ENCODE assay signal across 8 cellular contexts in the genomic region with DNA sequence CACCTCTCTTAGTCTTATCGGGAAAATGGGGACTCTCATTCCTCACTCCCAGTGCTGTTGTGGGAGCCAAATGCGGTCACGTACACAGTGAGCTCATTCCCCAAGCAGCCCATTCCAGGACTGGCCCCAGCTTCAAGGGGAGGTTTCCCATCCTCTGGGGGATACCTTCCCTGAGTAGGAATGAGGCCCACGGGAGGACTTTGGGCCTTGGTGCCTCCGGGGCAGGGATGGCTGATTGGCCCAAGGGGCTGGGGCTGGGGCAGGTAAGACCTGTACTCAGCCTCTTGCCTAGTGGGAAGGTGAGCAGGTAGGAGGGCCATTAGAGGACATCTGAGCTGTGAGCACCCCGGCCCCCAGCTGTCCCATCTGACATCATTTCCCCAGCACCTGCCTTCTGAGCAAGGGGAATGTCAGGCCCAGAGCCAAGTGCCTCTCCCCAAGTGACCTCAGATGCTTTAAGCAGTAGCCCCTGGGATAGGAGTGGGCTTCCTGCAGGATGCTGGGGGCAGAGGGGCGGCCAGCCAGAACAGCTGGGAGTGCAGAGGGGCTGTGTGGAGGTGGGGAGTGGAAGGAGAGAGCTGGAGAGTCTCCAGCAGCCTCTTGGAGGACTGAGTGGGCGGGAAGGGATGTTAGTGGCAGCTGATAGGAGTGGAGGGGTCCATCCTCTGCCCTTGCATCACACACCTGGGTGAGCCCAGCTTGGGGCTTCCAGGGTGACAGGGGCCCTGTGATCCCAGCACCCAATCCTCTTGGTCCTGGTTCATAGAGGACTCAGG. TPM values are rescaled to one million over a fixed set of nuclear protein-coding genes. Genes with fewer than 3 reads are reported as not detected.
DNase-seq lines count a peak whose midpoint lies in the region; ATAC-seq and TF ChIP-seq lines count a peak whose summit lies in the region.

No MANE protein-coding gene starts in this region.

- peaks cover under 1% of the 10 kb centered on the region for H3K27me3 ChIP-seq in smooth muscle cell (ENCODE audit: low read depth)

- 67 to 75% methylated on average over 8 of the region's 8 CpGs for WGBS in lower leg skin, 2 donors
- WGBS in smooth muscle cell (ENCODE audit: low lambda C conversion rate), result 77% methylated on average over 7 of the region's 8 CpGs

- no peaks in the 10 kb centered on the region for H3K36me3 ChIP-seq in smooth muscle cell (ENCODE audit: low read depth)

- H4K20me1 ChIP-seq in smooth muscle cell (ENCODE audit: low read depth), result peaks cover 4% of the 10 kb centered on the region

- H3F3A ChIP-seq in smooth muscle cell (ENCODE audit: low read depth), result no peaks in the 10 kb centered on the region

- peaks cover 34% of the 10 kb centered on the region for H3K4me1 Mint-ChIP-seq in activated CD4-positive, alpha-beta T cell treated with anti-CD3 and anti-CD28 coated beads for 36 hours
- H3K4me1 Mint-ChIP-seq in activated naive CD4-positive, alpha-beta T cell treated with anti-CD3 and anti-CD28 coated beads for 36 hours (ENCODE audit: low read depth), result peaks cover 36% of the 10 kb centered on the region
- H3K4me1 Mint-ChIP-seq in type B pancreatic cell (ENCODE audit: unreplicated experiment), result peaks cover 38% of the 10 kb centered on the region
- H3K4me1 Mint-ChIP-seq in effector memory CD8-positive, alpha-beta T cell (ENCODE audit: low read depth in 2 of 2), result peaks cover 6 to 8% of the 10 kb centered on the region in 2 donors

- H3K9ac ChIP-seq in smooth muscle cell (ENCODE audit: low read depth), result no peak overlapping the region

- no peak overlapping the region for H3K4me3 Mint-ChIP-seq in activated CD4-positive, alpha-beta T cell treated with anti-CD3 and anti-CD28 coated beads for 36 hours
- no peak overlapping the region for H3K4me3 Mint-ChIP-seq in activated naive CD4-positive, alpha-beta T cell treated with anti-CD3 and anti-CD28 coated beads for 36 hours
- H3K4me3 Mint-ChIP-seq in type B pancreatic cell, result no peak overlapping the region
- H3K4me3 Mint-ChIP-seq in effector memory CD8-positive, alpha-beta T cell, result no peak overlapping the region

- H3K9me3 Mint-ChIP-seq in activated CD4-positive, alpha-beta T cell treated with anti-CD3 and anti-CD28 coated beads for 36 hours (ENCODE audit: low read depth), result peaks cover 7% of the 10 kb centered on the region
- H3K9me3 Mint-ChIP-seq in activated naive CD4-positive, alpha-beta T cell treated with anti-CD3 and anti-CD28 coated beads for 36 hours, result peaks cover 4% of the 10 kb centered on the region
- H3K9me3 Mint-ChIP-seq in type B pancreatic cell, result peaks cover 8% of the 10 kb centered on the region
- no peaks in the 10 kb centered on the region for H3K9me3 Mint-ChIP-seq in effector memory CD8-positive, alpha-beta T cell

- CTCF ChIA-PET in activated CD4-positive, alpha-beta T cell treated with anti-CD3 and anti-CD28 coated beads for 36 hours (lab: Charles Lee), result interaction anchor here (0.6 to 2.2 kb wide), 7 partner anchors 11 to 287 kb away, joined by 3 to 7 read pairs (median 4); no protein-coding TSS in a partner anchor
- CTCF ChIA-PET in activated naive CD4-positive, alpha-beta T cell treated with anti-CD3 and anti-CD28 coated beads for 36 hours (lab: Charles Lee), result interaction anchor here (0.8 to 21.7 kb wide), 3 partner anchors 12 to 85 kb away, joined by 3 to 366 read pairs (median 4); no protein-coding TSS in a partner anchor

- H3K4me3 ChIP-seq in lower leg skin (ENCODE audit: low read depth, poor library complexity, severe bottlenecking), result no peak overlapping the region
- no peak overlapping the region for H3K4me3 ChIP-seq in smooth muscle cell

- no peaks in the 10 kb centered on the region for H3K27me3 Mint-ChIP-seq in activated CD4-positive, alpha-beta T cell treated with anti-CD3 and anti-CD28 coated beads for 36 hours
- no peaks in the 10 kb centered on the region for H3K27me3 Mint-ChIP-seq in activated naive CD4-positive, alpha-beta T cell treated with anti-CD3 and anti-CD28 coated beads for 36 hours (ENCODE audit: low read depth)
- no peaks in the 10 kb centered on the region for H3K27me3 Mint-ChIP-seq in type B pancreatic cell
- H3K27me3 Mint-ChIP-seq in effector memory CD8-positive, alpha-beta T cell, result peaks cover 0 to 4% of the 10 kb centered on the region in 2 donors

- H3K36me3 Mint-ChIP-seq in activated CD4-positive, alpha-beta T cell treated with anti-CD3 and anti-CD28 coated beads for 36 hours (ENCODE audit: low read depth), result peaks cover 18% of the 10 kb centered on the region
- peaks cover 12% of the 10 kb centered on the region for H3K36me3 Mint-ChIP-seq in activated naive CD4-positive, alpha-beta T cell treated with anti-CD3 and anti-CD28 coated beads for 36 hours (ENCODE audit: low read depth)
- H3K36me3 Mint-ChIP-seq in type B pancreatic cell, result no peaks in the 10 kb centered on the region
- H3K36me3 Mint-ChIP-seq in effector memory CD8-positive, alpha-beta T cell (ENCODE audit: insufficient read depth), result peaks cover 19% of the 10 kb centered on the region

- DNase-seq in activated CD4-positive, alpha-beta T cell treated with anti-CD3 and anti-CD28 coated beads for 36 hours, result peak; percentile 17
- no peak for DNase-seq in activated CD4-positive, alpha-beta T cell treated with anti-CD3 and anti-CD28 coated beads for 4 hours
- no peak for DNase-seq in activated naive CD4-positive, alpha-beta T cell treated with anti-CD3 and anti-CD28 coated beads for 36 hours
- DNase-seq in lower leg skin (ENCODE audit: low spot score in 2 of 2) (peak; percentile 13 to 84), type B pancreatic cell (ENCODE audit: extremely low spot score, unreplicated experiment) (peak; percentile 62), SKM-1 (lab: John Stamatoyannopoulos, UW; ENCODE audit: unreplicated experiment) (no peak), smooth muscle cell (lab: John Stamatoyannopoulos, UW; ENCODE audit: unreplicated experiment) (no peak)
- no peak for DNase-seq in effector memory CD8-positive, alpha-beta T cell

- no peaks in the 10 kb centered on the region for H3K4me1 ChIP-seq in smooth muscle cell (ENCODE audit: low read depth)

- no peaks in the 10 kb centered on the region for H3K79me2 ChIP-seq in smooth muscle cell (ENCODE audit: low read depth)

- no peaks in the 10 kb centered on the region for H3K9me3 ChIP-seq in smooth muscle cell (replicated peaks; ENCODE audit: low read depth)

- no peak overlapping the region for H3K4me2 ChIP-seq in smooth muscle cell

- ATAC-seq in activated CD4-positive, alpha-beta T cell treated with anti-CD3 and anti-CD28 coated beads for 36 hours, result no peak
- no peak for ATAC-seq in effector memory CD8-positive, alpha-beta T cell (replicated peaks)

- H3K27ac ChIP-seq in smooth muscle cell (ENCODE audit: low read depth), result no peak overlapping the region

- H2AFZ ChIP-seq in smooth muscle cell (ENCODE audit: low read depth), result no peak overlapping the region

- intact Hi-C loops in activated CD4-positive, alpha-beta T cell treated with anti-CD3 and anti-CD28 coated beads for 36 hours (cut with DNase I, micrococcal nuclease), result loop anchor here (5.0 to 10.0 kb wide), 3 partner anchors 101 to 339 kb away; a partner anchor contains a TSS
- intact Hi-C loops in activated naive CD4-positive, alpha-beta T cell treated with anti-CD3 and anti-CD28 coated beads for 36 hours (cut with micrococcal nuclease), result loop anchor here (2.0 to 10.0 kb wide), 3 partner anchors 103 to 481 kb away; a partner anchor contains a TSS
- intact Hi-C loops in lower leg skin (cut with DNase I; ENCODE audit: low total_unique reads), result loop anchor here (5.0 kb wide), 1 partner anchor 278 kb away; no protein-coding TSS in a partner anchor

- POLR2A ChIA-PET in activated CD4-positive, alpha-beta T cell treated with anti-CD3 and anti-CD28 coated beads for 36 hours (lab: Charles Lee), result interaction anchor here (0.9 kb wide), 1 partner anchor 59 kb away, joined by 3 read pairs; a partner anchor contains a TSS

- no peak for TF ChIP-seq CTCF in lower leg skin (IDR thresholded peaks at IDR 0.05)
- TF ChIP-seq CTCF in type B pancreatic cell (conservative IDR thresholded peaks at IDR 0.05), result no peak
- no peak for TF ChIP-seq CTCF in smooth muscle cell (IDR thresholded peaks at IDR 0.05; ENCODE audit: borderline replicate concordance, insufficient read depth, poor library complexity, severe bottlenecking)

- TF ChIP-seq POLR2A in lower leg skin (IDR thresholded peaks at IDR 0.05), result no peak

- peak overlapping the region; percentile 13 for H3K27ac Mint-ChIP-seq in activated CD4-positive, alpha-beta T cell treated with anti-CD3 and anti-CD28 coated beads for 36 hours
- peak overlapping the region; percentile 46 for H3K27ac Mint-ChIP-seq in activated naive CD4-positive, alpha-beta T cell treated with anti-CD3 and anti-CD28 coated beads for 36 hours
- H3K27ac Mint-ChIP-seq in type B pancreatic cell, result no peak overlapping the region
- peak overlapping the region in 1 of 2 donors; percentile 66 for H3K27ac Mint-ChIP-seq in effector memory CD8-positive, alpha-beta T cell

RNA-seq across cellular contexts. Expression of a gene that starts 58.4 kb away (rescaled TPM):
- 100 to 1,000 TPM; 239 to 272 TPM for total RNA-seq in activated CD4-positive, alpha-beta T cell treated with anti-CD3 and anti-CD28 coated beads for 36 hours
- 100 to 1,000 TPM; 140 to 141 TPM for total RNA-seq in activated naive CD4-positive, alpha-beta T cell treated with anti-CD3 and anti-CD28 coated beads for 36 hours
- 10 to 100 TPM; 47.1 to 95.4 (median 76.6) TPM for total RNA-seq in lower leg skin
- 80.3 and 82.1 TPM in 2 replicates for total RNA-seq in type B pancreatic cell (ENCODE audit: low replicate concordance)
- total RNA-seq in smooth muscle cell, result 43.8 and 58.6 TPM in 2 replicates
- 252 and 270 TPM in 2 replicates for polyA plus RNA-seq in smooth muscle cell

Comparison
In these comparisons a context has a peak if more than half of its experiments do, and no peak if none do; other contexts are left out.
1. DNase-seq: peak in activated CD4-positive, alpha-beta T cell treated with anti-CD3 and anti-CD28 coated beads for 36 hours (single experiment), lower leg skin (2 of 2) and type B pancreatic cell (single experiment); none in activated CD4-positive, alpha-beta T cell treated with anti-CD3 and anti-CD28 coated beads for 4 hours (0 of 2), activated naive CD4-positive, alpha-beta T cell treated with anti-CD3 and anti-CD28 coated beads for 36 hours (single experiment), SKM-1 (single experiment), effector memory CD8-positive, alpha-beta T cell (0 of 3) and smooth muscle cell (single experiment).